Comparison of ENCODE assay signal across 19 cellular contexts in the genomic region with DNA sequence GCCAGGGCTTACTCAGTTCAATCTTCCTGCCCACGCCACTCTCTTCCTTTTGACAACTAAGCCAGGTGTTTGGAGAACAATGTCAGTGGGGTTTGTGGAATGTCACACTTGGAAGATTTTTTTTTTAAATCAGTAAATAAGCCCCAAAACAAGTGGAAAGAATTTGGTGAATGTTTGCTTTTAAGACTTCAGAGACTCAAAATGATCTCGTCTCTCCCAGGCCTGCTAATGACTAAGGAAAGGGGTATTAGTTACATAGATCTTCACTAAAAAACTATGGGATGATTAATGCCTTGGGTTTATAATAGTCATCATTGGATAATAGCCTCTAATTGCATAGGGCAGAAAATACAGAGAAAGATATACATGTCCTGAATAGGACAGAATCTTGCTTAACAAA.
A peak's percentile ranks its signal among the peaks of the same experiment; 100 is the strongest.
DNase-seq lines count a peak whose midpoint lies in the region; ATAC-seq, FAIRE-seq and TF ChIP-seq lines count a peak whose summit lies in the region.
"Had no signal": no experiment of that assay in that cellular context is flagged by ENCODE, and none has a peak within 500 bp of the region (broad histone marks: within the 10 kb centered on the region; RNA-seq: fewer than 3 reads in every experiment).

No MANE protein-coding gene starts in this region.

- CTCF ChIA-PET in GM12878 (lab: Yijun Ruan, JAX), result interaction anchor here (1.1 kb wide), 1 partner anchor 16 kb away, joined by 3 read pairs; no protein-coding TSS in a partner anchor

- peak overlapping the region; percentile 26; the same call in 1 of the 2 replicates for H3K4me3 Mint-ChIP-seq in HFFc6
- H3K4me3 Mint-ChIP-seq: T-cell had no signal

- H4K20me1 ChIP-seq in GM12878 (ENCODE audit: control insufficient read depth, insufficient read depth), result no peaks in the 10 kb centered on the region
- H4K20me1 ChIP-seq: BLaER1 treated with 17β-estradiol and CSF1 and Interleukin-3, amounts not matched to agents 10 nM and 100 nM had no signal

- H2AFZ ChIP-seq in GM12878 (ENCODE audit: control insufficient read depth, low read depth, low read length), result no peak overlapping the region
- H2AFZ ChIP-seq: PC-9 had no signal

- in situ Hi-C loops in GM12878 (cut with MboI), result no loop called here

- H3K9ac ChIP-seq in GM12878 (ENCODE audit: control insufficient read depth, insufficient read depth, low read length), result no peak overlapping the region
- H3K9ac ChIP-seq: BLaER1 treated with 17β-estradiol and CSF1 and Interleukin-3, amounts not matched to agents 10 nM and 100 nM had no signal

- no peaks in the 10 kb centered on the region for H3K36me3 ChIP-seq in GM12878 (ENCODE audit: control insufficient read depth in 2 of 2, insufficient read depth in 2 of 2, low read length in 1 of 2)
- H3K36me3 ChIP-seq: BLaER1 treated with 17β-estradiol and CSF1 and Interleukin-3, amounts not matched to agents 10 nM and 100 nM had no signal

- ATAC-seq in GM12878, result no peak
- no peak for ATAC-seq in HG03280 (IDR thresholded peaks at IDR 0.05; ENCODE audit: unreplicated experiment)
- ATAC-seq: Right ventricle myocardium inferior, T-cell had no signal

- WGBS in GM12878 (ENCODE audit: insufficient coverage, insufficient replicate concordance, low lambda C conversion rate, missing lambda C conversion rate), result 10% methylated on average over 2 of the region's 2 CpGs

- H3K4me1 Mint-ChIP-seq in HFFc6 (ENCODE audit: low read depth), result peaks cover 40% of the 10 kb centered on the region
- H3K4me1 Mint-ChIP-seq: T-cell had no signal

- no peaks in the 10 kb centered on the region for H3K27me3 ChIP-seq in GM12878 (replicated peaks in 1 of 2; ENCODE audit: control insufficient read depth in 2 of 2, insufficient read depth in 2 of 2, low read length in 1 of 2)
- H3K27me3 ChIP-seq: BLaER1 treated with 17β-estradiol and CSF1 and Interleukin-3, amounts not matched to agents 10 nM and 100 nM had no signal

- POLR2A ChIA-PET in GM12878 (lab: Charles Lee), result no interaction called here

- H3K4me1 ChIP-seq in GM12878 (ENCODE audit: control insufficient read depth, insufficient read depth, low read length), result no peaks in the 10 kb centered on the region
- H3K4me1 ChIP-seq: BLaER1 treated with 17β-estradiol and CSF1 and Interleukin-3, amounts not matched to agents 10 nM and 100 nM had no signal

- FAIRE-seq in GM12878 (lab: Jason Lieb, UNC), result no peak
- FAIRE-seq: GM12891, GM19239 had no signal

- no peaks in the 10 kb centered on the region for H3K79me2 ChIP-seq in GM12878 (ENCODE audit: control insufficient read depth, insufficient read depth, low read length)

- H3K36me3 Mint-ChIP-seq in HFFc6 (ENCODE audit: low read depth), result no peaks in the 10 kb centered on the region
- H3K36me3 Mint-ChIP-seq: T-cell had no signal

- RAD21 ChIA-PET in GM12878 (lab: Charles Lee; ENCODE audit: unreplicated experiment), result interaction anchor here (1.5 kb wide), 1 partner anchor 116 kb away, joined by 4 read pairs; no protein-coding TSS in a partner anchor

- no peak for TF ChIP-seq POLR2A in GM12878 (IDR thresholded peaks at IDR 0.05; ENCODE audit: low read depth, low read length)

- DNase-seq in HFFc6 (peak; percentile 56), GM12878 (ENCODE audit: low read depth, low spot score) (no peak), kidney glomerular epithelial cell (lab: John Stamatoyannopoulos, UW) (peak; percentile 27), HuH-7.5 (ENCODE audit: low spot score) (no peak), NCI-H748 (lab: John Stamatoyannopoulos, UW; ENCODE audit: unreplicated experiment) (no peak), MV-4-11 (lab: John Stamatoyannopoulos, UW) (no peak)
- DNase-seq: DMS 273 treated with DMSO at 0.1 percent for 48 hours, GOT3, NCI-H1048, NCI-H2107, NCI-H748 treated with DMSO at 0.1 percent for 48 hours, PC-9, T-cell had no signal

- H3K4me3 ChIP-seq in GM12878, result no peak overlapping the region
- H3K4me3 ChIP-seq: BLaER1 treated with 17β-estradiol and CSF1 and Interleukin-3, amounts not matched to agents 10 nM and 100 nM; PC-9; SK-N-MC had no signal

- no peak for TF ChIP-seq EP300 in GM12878 (IDR thresholded peaks at IDR 0.05; ENCODE audit: borderline replicate concordance in 1 of 2, control insufficient read depth in 1 of 2, low read depth in 2 of 2, low read length in 2 of 2)

- TF ChIP-seq RAD21 in GM12878 (IDR thresholded peaks at IDR 0.05; ENCODE audit: insufficient read depth, low read depth, low read length), result no peak

- intact Hi-C loops in GM12878 (cut with micrococcal nuclease; ENCODE audit: unreplicated experiment), result no loop called here

- no TSS peak for BruUV-seq in GM12878 (replicated peaks; lab: Mats Ljungman, UMichigan)

- H3K27ac ChIP-seq in GM12878 (ENCODE audit: control insufficient read depth, insufficient read depth), result no peak overlapping the region
- H3K27ac ChIP-seq: BLaER1 treated with 17β-estradiol and CSF1 and Interleukin-3, amounts not matched to agents 10 nM and 100 nM; PC-9; SK-N-MC had no signal

- no peak for TF ChIP-seq CTCF in HFFc6 (IDR thresholded peaks at IDR 0.05)
- TF ChIP-seq CTCF in GM12878 (IDR thresholded peaks at IDR 0.05 in 2 of 3, conservative IDR thresholded peaks at IDR 0.05 in 1 of 3; ENCODE audit: control insufficient read depth in 2 of 3, extremely low read depth in 1 of 3, insufficient read depth in 1 of 3, low read depth in 3 of 3, low read length in 3 of 3), result no peak

- no peaks in the 10 kb centered on the region for H3K9me3 Mint-ChIP-seq in HFFc6
- H3K9me3 Mint-ChIP-seq: T-cell had no signal

- SMC1A ChIA-PET in GM12878 (lab: Charles Lee; ENCODE audit: uncharacterized antibody, unreplicated experiment), result interaction anchor here (0.7 to 2.1 kb wide), 6 partner anchors 8 to 363 kb away, joined by 3 to 9 read pairs (median 4); no protein-coding TSS in a partner anchor

- peak overlapping the region; percentile 77 for H3K27ac Mint-ChIP-seq in HFFc6
- H3K27ac Mint-ChIP-seq: T-cell had no signal

- peaks cover 2% of the 10 kb centered on the region; the same call in 1 of the 2 replicates for H3K27me3 Mint-ChIP-seq in HFFc6 (ENCODE audit: insufficient read depth)

- no peaks in the 10 kb centered on the region for H3K9me3 ChIP-seq in GM12878 (replicated peaks; ENCODE audit: control insufficient read depth, insufficient read depth, low read length)
- H3K9me3 ChIP-seq: BLaER1 treated with 17β-estradiol and CSF1 and Interleukin-3, amounts not matched to agents 10 nM and 100 nM had no signal

- no peak overlapping the region for H3K4me2 ChIP-seq in GM12878 (ENCODE audit: control insufficient read depth, insufficient read depth)
- H3K4me2 ChIP-seq: BLaER1 treated with 17β-estradiol and CSF1 and Interleukin-3, amounts not matched to agents 10 nM and 100 nM; PC-9 had no signal

TF ChIP-seq in GM12878, 131 proteins besides CTCF, POLR2A, EP300 and RAD21:
- TF ChIP-seq ZSCAN29 (IDR thresholded peaks at IDR 0.05), result no peak
- 0 out of 2 replicates have a peak, but pooled peaks have one; percentile 25 for TF ChIP-seq IKZF1 (conservative IDR thresholded peaks at IDR 0.05)

Comparison
In these comparisons a context has a peak if more than half of its experiments do, and no peak if none do; other contexts are left out.
1. DNase-seq: peak in HFFc6 (single experiment) and kidney glomerular epithelial cell (single experiment); none in GM12878 (single experiment), HuH-7.5 (single experiment), NCI-H748 (single experiment) and MV-4-11 (single experiment).